ENCODE assay signal across 8 cellular contexts in genomic region chr2:109613922-109614714, GRCh38. TPM values are rescaled to one million over a fixed set of nuclear protein-coding genes. Genes with fewer than 3 reads are reported as not detected.
A peak's percentile ranks its signal among the peaks of the same experiment; 100 is the strongest.
DNase-seq lines count a peak whose midpoint lies in the region; ATAC-seq, FAIRE-seq and TF ChIP-seq lines count a peak whose summit lies in the region.

Gene SEPTIN10, minus strand, starts transcription at chr2:109613966. Its CDS starts 139 bp downstream, at chr2:109613827.
A gene with protein sequence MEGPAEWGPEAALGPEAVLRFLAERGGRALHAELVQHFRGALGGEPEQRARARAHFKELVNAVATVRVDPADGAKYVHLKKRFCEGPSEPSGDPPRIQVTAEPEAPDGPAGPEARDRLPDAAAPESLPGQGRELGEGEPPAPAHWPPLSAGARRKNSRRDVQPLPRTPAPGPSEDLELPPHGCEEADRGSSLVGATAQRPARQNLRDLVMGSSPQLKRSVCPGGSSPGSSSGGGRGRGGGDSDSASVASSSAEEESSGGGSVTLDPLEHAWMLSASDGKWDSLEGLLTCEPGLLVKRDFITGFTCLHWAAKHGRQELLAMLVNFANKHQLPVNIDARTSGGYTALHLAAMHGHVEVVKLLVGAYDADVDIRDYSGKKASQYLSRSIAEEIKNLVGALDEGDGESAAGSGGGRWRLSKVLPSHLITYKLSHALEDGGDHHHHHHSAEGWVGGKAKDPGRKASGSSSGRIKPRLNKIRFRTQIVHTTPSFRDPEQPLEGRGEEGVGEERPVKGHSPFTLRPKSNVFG (plus strand): TSS chr2:109614364. CDS start chr2:109614490, 126 bp downstream.

- H3K79me2 ChIP-seq in KMS-11 (ENCODE audit: insufficient read depth, low read depth), result peaks cover 19% of the 10 kb centered on the region; the same call in 1 of the 2 replicates

- WGBS in pancreas, 2 donors, result 0 to 1% methylated on average over 80 to 104 of the region's 104 CpGs

- DNase-seq in Caco-2 (peak; percentile 99 to 100), SW480 (ENCODE audit: low spot score) (peak; percentile 99), adipocyte (ENCODE audit: low read depth) (peak; percentile 99), cardiac septum (ENCODE audit: low spot score) (peak; percentile 97), pancreas (peak; percentile 91 to 99 (median 96)), thoracic aorta (ENCODE audit: low spot score) (peak; percentile 93)

- peak within 1 kb of the TSS; percentile 72 for H3K9ac ChIP-seq in KMS-11
- peak within 1 kb of the TSS; percentile 98 for H3K9ac ChIP-seq in adipocyte (ENCODE audit: low read length)

- TF ChIP-seq CTCF in Caco-2 (IDR thresholded peaks at IDR 0.05; ENCODE audit: insufficient read depth in 1 of 2, low read depth in 1 of 2, low read length in 1 of 2, severe bottlenecking in 1 of 2, unreplicated experiment in 1 of 2), result no peak
- no peak for TF ChIP-seq CTCF in KMS-11 (conservative IDR thresholded peaks at IDR 0.05; ENCODE audit: low read depth, low read length)
- no peak for TF ChIP-seq CTCF in pancreas (IDR thresholded peaks at IDR 0.05)
- TF ChIP-seq CTCF in thoracic aorta (IDR thresholded peaks at IDR 0.05), result no peak

- H3K4me3 Mint-ChIP-seq in Caco-2 (ENCODE audit: unreplicated experiment), result peak within 1 kb of the TSS; percentile 95

- H3K4me3 ChIP-seq in Caco-2 (ENCODE audit: low read depth, low read length) (peak within 1 kb of the TSS; percentile 73), KMS-11 (IDR thresholded peaks at IDR 0.05; ENCODE audit: insufficient read depth, low read depth, low read length) (peak within 1 kb of the TSS; percentile 49), adipocyte (ENCODE audit: low read length) (peak within 1 kb of the TSS; percentile 92), pancreas (peak within 1 kb of the TSS; percentile 51 to 83 (median 73)), thoracic aorta (peak within 1 kb of the TSS; percentile 78)

- peak within 1 kb of the TSS; percentile 81 for H3K4me2 ChIP-seq in KMS-11

- no peak for FAIRE-seq in pancreas (lab: Jason Lieb, UNC)

- peak within 1 kb of the TSS; percentile 95 for H3K27ac Mint-ChIP-seq in Caco-2 (ENCODE audit: unreplicated experiment)

- no TSS peak for BruUV-seq in Caco-2 (replicated peaks; lab: Mats Ljungman, UMichigan)

- peaks cover 26% of the 10 kb centered on the region for H3K36me3 Mint-ChIP-seq in Caco-2 (ENCODE audit: insufficient read depth, unreplicated experiment)

- intact Hi-C loops in Caco-2 (cut with micrococcal nuclease; ENCODE audit: unreplicated experiment), result loop anchor here (1.0 to 2.0 kb wide), 4 partner anchors 10 to 77 kb away; no protein-coding TSS in a partner anchor
- intact Hi-C loops in cardiac septum (cut with DNase I), result loop anchor here (5.0 kb wide), 2 partner anchors 67 to 78 kb away; no protein-coding TSS in a partner anchor
- intact Hi-C loops in pancreas (cut with DNase I), result no loop called here

- H3K9me3 ChIP-seq in Caco-2 (no peaks in the 10 kb centered on the region), adipocyte (ENCODE audit: control insufficient read depth, low read length) (no peaks in the 10 kb centered on the region), pancreas (no peaks in the 10 kb centered on the region), thoracic aorta (no peaks in the 10 kb centered on the region)

- H4K20me1 ChIP-seq in KMS-11 (ENCODE audit: insufficient read depth), result no peaks in the 10 kb centered on the region

- H3K27ac ChIP-seq in KMS-11, result peak within 1 kb of the TSS; percentile 69
- H3K27ac ChIP-seq in pancreas, result peak within 1 kb of the TSS; percentile 88 to 96 (median 93)
- peak within 1 kb of the TSS; percentile 91 to 97 for H3K27ac ChIP-seq in thoracic aorta

- POLR2A ChIA-PET in Caco-2 (lab: Charles Lee), result interaction anchor here (0.5 to 2.4 kb wide), 14 partner anchors 9 to 102 kb away, joined by 3 to 29 read pairs (median 4); no protein-coding TSS in a partner anchor

- H2AFZ ChIP-seq in KMS-11 (ENCODE audit: low read depth), result peak within 1 kb of the TSS; percentile 78

- no peaks in the 10 kb centered on the region for H3K27me3 Mint-ChIP-seq in Caco-2 (ENCODE audit: insufficient read depth, unreplicated experiment)

- H3K27me3 ChIP-seq in Caco-2 (replicated peaks; ENCODE audit: control insufficient read depth, insufficient read depth, low read length) (no peaks in the 10 kb centered on the region), KMS-11 (ENCODE audit: insufficient read depth, low read depth) (no peaks in the 10 kb centered on the region), adipocyte (replicated peaks; ENCODE audit: control insufficient read depth, insufficient read depth, low read length) (no peaks in the 10 kb centered on the region), pancreas (no peaks in the 10 kb centered on the region), thoracic aorta (replicated peaks; ENCODE audit: insufficient read depth) (no peaks in the 10 kb centered on the region)

- CTCF ChIA-PET in Caco-2 (lab: Charles Lee), result interaction anchor here (0.8 to 3.1 kb wide), 9 partner anchors 9 to 122 kb away, joined by 3 to 27 read pairs (median 7); no protein-coding TSS in a partner anchor

- H3K36me3 ChIP-seq in Caco-2 (ENCODE audit: control insufficient read depth, insufficient read depth, low read length) (no peaks in the 10 kb centered on the region; the same call in 1 of the 2 replicates), KMS-11 (ENCODE audit: insufficient read depth) (no peaks in the 10 kb centered on the region), adipocyte (ENCODE audit: control insufficient read depth, insufficient read depth, low read length, severe bottlenecking) (no peaks in the 10 kb centered on the region), pancreas (no peaks in the 10 kb centered on the region), thoracic aorta (no peaks in the 10 kb centered on the region)

- H3K4me1 ChIP-seq in Caco-2 (peaks cover 32% of the 10 kb centered on the region), KMS-11 (ENCODE audit: low read depth, poor library complexity, severe bottlenecking) (peaks cover 19% of the 10 kb centered on the region), adipocyte (ENCODE audit: control insufficient read depth, insufficient read depth, low read length) (peaks cover 46% of the 10 kb centered on the region), pancreas (peaks cover 8 to 23% (median 9%) of the 10 kb centered on the region in 3 donors), thoracic aorta (ENCODE audit: control insufficient read depth in 1 of 2, low read depth in 2 of 2) (peaks cover 10 to 59% of the 10 kb centered on the region in 2 donors)

- no peaks in the 10 kb centered on the region for H3K9me3 Mint-ChIP-seq in Caco-2 (ENCODE audit: unreplicated experiment)

- peaks cover 24% of the 10 kb centered on the region for H3K4me1 Mint-ChIP-seq in Caco-2 (ENCODE audit: low read depth, unreplicated experiment)

- ATAC-seq in GM21576 (IDR thresholded peaks at IDR 0.05; ENCODE audit: unreplicated experiment) (peak; percentile 79), pancreas (peak; percentile 94 to 98 (median 94)), thoracic aorta (ENCODE audit: insufficient number of reproducible peaks, low FRiP score, low read depth) (peak; percentile 89)

RNA-seq across cellular contexts. Expression of gene SEPTIN10, which starts in this region (rescaled TPM):
- total RNA-seq in Caco-2 (2022), result 77.3 and 83.7 TPM in 2 replicates
- total RNA-seq in cardiac septum, result 57.4 TPM
- 10 to 100 TPM; 12.0 to 27.1 (median 17.8) TPM for total RNA-seq in pancreas
- 10 to 100 TPM in 1 of 2 donors, 1 to 10 TPM in 1; 7.9 to 13.9 TPM for polyA plus RNA-seq in pancreas
- 100 to 1,000 TPM in 1 of 2 donors, 10 to 100 TPM in 1; 80.0 to 106 TPM for total RNA-seq in thoracic aorta

RNA-seq across cellular contexts. Expression of the second gene that starts in this region (rescaled TPM):
- total RNA-seq in Caco-2 (2022), result 20.3 and 21.4 TPM in 2 replicates
- 2.4 TPM for total RNA-seq in cardiac septum
- total RNA-seq in pancreas, result 1 to 10 TPM; 2.6 to 5.3 (median 3.2) TPM
- polyA plus RNA-seq in pancreas, result 1 to 10 TPM; 1.2 to 3.2 TPM
- 10 to 100 TPM; 19.4 to 29.4 TPM for total RNA-seq in thoracic aorta

Comparison
In these comparisons a context has a peak if more than half of its experiments do, and no peak if none do; other contexts are left out.
1. Peak in every context shown above with its lines: DNase-seq, ATAC-seq, H3K4me3 ChIP-seq and H3K27ac ChIP-seq.
2. intact Hi-C loops: an anchor here in Caco-2 (1.0 to 2.0 kb wide) and cardiac septum (5.0 kb wide); none called in pancreas.